Comparison of ENCODE assay signal across 1 cellular context in the genomic region with DNA sequence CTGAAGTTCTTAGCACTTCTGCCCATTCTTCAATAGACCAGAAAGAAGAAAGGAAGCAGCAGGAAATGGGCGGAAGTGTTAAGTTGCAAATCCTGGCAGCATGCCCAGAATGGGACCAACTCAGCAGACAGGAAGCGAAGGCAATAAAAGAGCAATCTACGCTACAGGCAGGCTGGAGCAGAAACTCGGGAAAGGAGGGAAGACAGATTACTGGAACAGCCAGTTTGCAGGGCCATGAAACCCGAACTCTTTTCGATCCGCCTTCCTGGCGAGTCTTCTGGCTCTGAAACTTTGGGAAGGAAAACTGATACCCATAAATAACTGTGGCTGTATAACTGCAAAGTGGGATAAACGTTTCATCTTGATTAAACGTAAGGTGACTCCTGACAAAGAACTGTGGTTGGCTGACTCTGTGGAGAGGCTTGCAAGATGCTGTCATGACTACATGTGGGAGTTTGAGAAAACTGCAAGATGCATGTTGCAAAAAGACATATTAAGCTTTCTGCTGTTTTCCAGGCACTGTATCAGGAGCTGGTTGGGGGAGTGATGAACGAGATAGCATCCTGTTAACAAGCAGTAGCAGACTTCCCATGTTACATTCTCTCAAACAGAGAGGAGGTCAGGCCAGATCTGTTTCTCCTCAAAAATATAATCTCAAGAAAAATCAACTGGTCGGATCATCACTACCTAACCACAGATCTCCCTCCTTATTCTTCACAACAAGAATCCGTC.
TF ChIP-seq lines count a peak whose summit lies in the region.

No MANE protein-coding gene starts in this region.

TF ChIP-seq in GM23338, 12 proteins besides CTCF, POLR2A, EP300 and RAD21 (continued from another document):
- TF ChIP-seq, protein P1, sequence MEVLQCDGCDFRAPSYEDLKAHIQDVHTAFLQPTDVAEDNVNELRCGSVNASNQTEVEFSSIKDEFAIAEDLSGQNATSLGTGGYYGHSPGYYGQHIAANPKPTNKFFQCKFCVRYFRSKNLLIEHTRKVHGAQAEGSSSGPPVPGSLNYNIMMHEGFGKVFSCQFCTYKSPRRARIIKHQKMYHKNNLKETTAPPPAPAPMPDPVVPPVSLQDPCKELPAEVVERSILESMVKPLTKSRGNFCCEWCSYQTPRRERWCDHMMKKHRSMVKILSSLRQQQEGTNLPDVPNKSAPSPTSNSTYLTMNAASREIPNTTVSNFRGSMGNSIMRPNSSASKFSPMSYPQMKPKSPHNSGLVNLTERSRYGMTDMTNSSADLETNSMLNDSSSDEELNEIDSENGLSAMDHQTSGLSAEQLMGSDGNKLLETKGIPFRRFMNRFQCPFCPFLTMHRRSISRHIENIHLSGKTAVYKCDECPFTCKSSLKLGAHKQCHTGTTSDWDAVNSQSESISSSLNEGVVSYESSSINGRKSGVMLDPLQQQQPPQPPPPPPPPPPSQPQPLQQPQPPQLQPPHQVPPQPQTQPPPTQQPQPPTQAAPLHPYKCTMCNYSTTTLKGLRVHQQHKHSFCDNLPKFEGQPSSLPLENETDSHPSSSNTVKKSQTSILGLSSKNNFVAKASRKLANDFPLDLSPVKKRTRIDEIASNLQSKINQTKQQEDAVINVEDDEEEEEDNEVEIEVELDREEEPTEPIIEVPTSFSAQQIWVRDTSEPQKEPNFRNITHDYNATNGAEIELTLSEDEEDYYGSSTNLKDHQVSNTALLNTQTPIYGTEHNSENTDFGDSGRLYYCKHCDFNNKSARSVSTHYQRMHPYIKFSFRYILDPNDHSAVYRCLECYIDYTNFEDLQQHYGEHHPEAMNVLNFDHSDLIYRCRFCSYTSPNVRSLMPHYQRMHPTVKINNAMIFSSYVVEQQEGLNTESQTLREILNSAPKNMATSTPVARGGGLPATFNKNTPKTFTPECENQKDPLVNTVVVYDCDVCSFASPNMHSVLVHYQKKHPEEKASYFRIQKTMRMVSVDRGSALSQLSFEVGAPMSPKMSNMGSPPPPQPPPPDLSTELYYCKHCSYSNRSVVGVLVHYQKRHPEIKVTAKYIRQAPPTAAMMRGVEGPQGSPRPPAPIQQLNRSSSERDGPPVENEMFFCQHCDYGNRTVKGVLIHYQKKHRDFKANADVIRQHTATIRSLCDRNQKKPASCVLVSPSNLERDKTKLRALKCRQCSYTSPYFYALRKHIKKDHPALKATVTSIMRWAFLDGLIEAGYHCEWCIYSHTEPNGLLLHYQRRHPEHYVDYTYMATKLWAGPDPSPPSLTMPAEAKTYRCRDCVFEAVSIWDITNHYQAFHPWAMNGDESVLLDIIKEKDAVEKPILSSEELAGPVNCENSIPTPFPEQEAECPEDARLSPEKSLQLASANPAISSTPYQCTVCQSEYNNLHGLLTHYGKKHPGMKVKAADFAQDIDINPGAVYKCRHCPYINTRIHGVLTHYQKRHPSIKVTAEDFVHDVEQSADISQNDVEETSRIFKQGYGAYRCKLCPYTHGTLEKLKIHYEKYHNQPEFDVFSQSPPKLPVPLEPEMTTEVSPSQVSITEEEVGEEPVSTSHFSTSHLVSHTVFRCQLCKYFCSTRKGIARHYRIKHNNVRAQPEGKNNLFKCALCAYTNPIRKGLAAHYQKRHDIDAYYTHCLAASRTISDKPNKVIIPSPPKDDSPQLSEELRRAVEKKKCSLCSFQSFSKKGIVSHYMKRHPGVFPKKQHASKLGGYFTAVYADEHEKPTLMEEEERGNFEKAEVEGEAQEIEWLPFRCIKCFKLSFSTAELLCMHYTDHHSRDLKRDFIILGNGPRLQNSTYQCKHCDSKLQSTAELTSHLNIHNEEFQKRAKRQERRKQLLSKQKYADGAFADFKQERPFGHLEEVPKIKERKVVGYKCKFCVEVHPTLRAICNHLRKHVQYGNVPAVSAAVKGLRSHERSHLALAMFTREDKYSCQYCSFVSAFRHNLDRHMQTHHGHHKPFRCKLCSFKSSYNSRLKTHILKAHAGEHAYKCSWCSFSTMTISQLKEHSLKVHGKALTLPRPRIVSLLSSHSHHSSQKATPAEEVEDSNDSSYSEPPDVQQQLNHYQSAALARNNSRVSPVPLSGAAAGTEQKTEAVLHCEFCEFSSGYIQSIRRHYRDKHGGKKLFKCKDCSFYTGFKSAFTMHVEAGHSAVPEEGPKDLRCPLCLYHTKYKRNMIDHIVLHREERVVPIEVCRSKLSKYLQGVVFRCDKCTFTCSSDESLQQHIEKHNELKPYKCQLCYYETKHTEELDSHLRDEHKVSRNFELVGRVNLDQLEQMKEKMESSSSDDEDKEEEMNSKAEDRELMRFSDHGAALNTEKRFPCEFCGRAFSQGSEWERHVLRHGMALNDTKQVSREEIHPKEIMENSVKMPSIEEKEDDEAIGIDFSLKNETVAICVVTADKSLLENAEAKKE (CRISPR knock-in tag; IDR thresholded peaks at IDR 0.05) = no peak
- no peak for TF ChIP-seq EZH2 (IDR thresholded peaks at IDR 0.05; ENCODE audit: low read depth, unreplicated experiment)
- TF ChIP-seq, protein P2, sequence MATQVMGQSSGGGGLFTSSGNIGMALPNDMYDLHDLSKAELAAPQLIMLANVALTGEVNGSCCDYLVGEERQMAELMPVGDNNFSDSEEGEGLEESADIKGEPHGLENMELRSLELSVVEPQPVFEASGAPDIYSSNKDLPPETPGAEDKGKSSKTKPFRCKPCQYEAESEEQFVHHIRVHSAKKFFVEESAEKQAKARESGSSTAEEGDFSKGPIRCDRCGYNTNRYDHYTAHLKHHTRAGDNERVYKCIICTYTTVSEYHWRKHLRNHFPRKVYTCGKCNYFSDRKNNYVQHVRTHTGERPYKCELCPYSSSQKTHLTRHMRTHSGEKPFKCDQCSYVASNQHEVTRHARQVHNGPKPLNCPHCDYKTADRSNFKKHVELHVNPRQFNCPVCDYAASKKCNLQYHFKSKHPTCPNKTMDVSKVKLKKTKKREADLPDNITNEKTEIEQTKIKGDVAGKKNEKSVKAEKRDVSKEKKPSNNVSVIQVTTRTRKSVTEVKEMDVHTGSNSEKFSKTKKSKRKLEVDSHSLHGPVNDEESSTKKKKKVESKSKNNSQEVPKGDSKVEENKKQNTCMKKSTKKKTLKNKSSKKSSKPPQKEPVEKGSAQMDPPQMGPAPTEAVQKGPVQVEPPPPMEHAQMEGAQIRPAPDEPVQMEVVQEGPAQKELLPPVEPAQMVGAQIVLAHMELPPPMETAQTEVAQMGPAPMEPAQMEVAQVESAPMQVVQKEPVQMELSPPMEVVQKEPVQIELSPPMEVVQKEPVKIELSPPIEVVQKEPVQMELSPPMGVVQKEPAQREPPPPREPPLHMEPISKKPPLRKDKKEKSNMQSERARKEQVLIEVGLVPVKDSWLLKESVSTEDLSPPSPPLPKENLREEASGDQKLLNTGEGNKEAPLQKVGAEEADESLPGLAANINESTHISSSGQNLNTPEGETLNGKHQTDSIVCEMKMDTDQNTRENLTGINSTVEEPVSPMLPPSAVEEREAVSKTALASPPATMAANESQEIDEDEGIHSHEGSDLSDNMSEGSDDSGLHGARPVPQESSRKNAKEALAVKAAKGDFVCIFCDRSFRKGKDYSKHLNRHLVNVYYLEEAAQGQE (IDR thresholded peaks at IDR 0.05; ENCODE audit: unreplicated experiment) = no peak
- no peak for TF ChIP-seq ZNF114 (CRISPR knock-in tag; IDR thresholded peaks at IDR 0.05)
- TF ChIP-seq JUNB (IDR thresholded peaks at IDR 0.05; ENCODE audit: unreplicated experiment) = no peak
- TF ChIP-seq POLR2AphosphoS5 (IDR thresholded peaks at IDR 0.05; ENCODE audit: low read depth) = no peak
- no peak for TF ChIP-seq STAT1 (IDR thresholded peaks at IDR 0.05; ENCODE audit: unreplicated experiment)
- TF ChIP-seq, protein P3, sequence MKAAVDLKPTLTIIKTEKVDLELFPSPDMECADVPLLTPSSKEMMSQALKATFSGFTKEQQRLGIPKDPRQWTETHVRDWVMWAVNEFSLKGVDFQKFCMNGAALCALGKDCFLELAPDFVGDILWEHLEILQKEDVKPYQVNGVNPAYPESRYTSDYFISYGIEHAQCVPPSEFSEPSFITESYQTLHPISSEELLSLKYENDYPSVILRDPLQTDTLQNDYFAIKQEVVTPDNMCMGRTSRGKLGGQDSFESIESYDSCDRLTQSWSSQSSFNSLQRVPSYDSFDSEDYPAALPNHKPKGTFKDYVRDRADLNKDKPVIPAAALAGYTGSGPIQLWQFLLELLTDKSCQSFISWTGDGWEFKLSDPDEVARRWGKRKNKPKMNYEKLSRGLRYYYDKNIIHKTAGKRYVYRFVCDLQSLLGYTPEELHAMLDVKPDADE (IDR thresholded peaks at IDR 0.05) = no peak
- no peak for TF ChIP-seq EZH2phosphoT487 (IDR thresholded peaks at IDR 0.05; ENCODE audit: unreplicated experiment)
- TF ChIP-seq CREB1 (CRISPR knock-in tag; IDR thresholded peaks at IDR 0.05; ENCODE audit: low read depth) = no peak
- no peak for TF ChIP-seq ZNF331 (CRISPR knock-in tag; IDR thresholded peaks at IDR 0.05; ENCODE audit: low read depth)
